ENCODE assay signal across 1 cellular context in the genomic region with DNA sequence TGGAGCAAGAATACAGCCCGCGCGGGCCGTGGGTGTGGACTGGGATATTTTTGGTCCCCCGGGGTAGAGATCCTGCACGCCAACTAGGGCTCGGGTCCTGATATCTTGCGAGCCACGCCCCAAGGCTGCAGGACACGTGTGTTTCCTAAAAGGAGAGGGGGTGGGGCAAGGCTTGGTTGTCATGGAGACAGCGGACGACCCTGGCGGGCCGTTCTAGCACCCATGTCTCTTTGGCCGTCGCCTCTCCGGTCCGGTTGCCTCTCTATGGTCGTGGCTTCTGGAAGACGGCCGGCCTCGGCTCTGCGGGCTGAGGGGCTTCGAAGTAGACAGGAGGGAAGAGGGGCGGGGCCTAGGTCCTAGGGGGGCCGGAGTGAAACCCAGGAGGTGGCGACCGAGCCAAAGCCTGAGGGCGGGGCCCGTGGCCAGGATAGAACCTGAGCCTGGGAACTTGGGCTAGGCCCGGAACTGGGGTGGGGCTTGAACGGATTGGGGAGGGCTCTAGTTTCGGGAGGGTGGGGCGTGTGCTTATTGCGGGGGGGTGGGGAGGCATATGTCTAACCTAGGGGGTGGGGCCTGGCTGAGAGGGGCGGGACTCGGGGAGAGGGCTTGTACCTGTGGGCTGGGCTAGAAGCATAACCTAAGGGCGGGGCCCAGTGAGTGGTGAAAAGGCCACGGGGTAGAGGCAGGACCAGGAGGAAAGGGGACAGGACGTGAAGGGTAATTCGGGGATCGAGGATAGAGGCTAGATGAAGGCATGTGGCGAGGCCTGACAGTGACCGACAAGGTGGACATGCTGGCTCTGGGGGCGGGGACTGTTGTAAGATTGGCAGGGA.
TF ChIP-seq lines count a peak whose summit lies in the region.

No MANE protein-coding gene starts in this region.

TF ChIP-seq in K562, 482 proteins besides CTCF, POLR2A, EP300 and RAD21 (continued from another document and continues in another):
- TF ChIP-seq NR2C1 (IDR thresholded peaks at IDR 0.05) (no peak), NR2C1 (tag; IDR thresholded peaks at IDR 0.05) (peak; percentile 43; the same call in 1 of the 2 replicates), GTF2F1 (IDR thresholded peaks at IDR 0.05; ENCODE audit: low read depth, low read length) (no peak), CHD2 (IDR thresholded peaks at IDR 0.05; ENCODE audit: low read depth, low read length) (peak; percentile 53), NONO (IDR thresholded peaks at IDR 0.05; ENCODE audit: low read depth in 2 of 2, low read length in 1 of 2) (peak in 1 of 2 experiments; percentile 17; a peak in 1 of 4 replicates), BMI1 (IDR thresholded peaks at IDR 0.05; ENCODE audit: low read length) (peak; percentile 87), MAZ (CRISPR knock-in tag; conservative IDR thresholded peaks at IDR 0.05 in 1 of 2, IDR thresholded peaks at IDR 0.05 in 1 of 2) (peak; percentile 55 to 65; a peak in 3 of 4 replicates), CREM (IDR thresholded peaks at IDR 0.05; ENCODE audit: low read depth) (peak; percentile 51), ZC3H11A (IDR thresholded peaks at IDR 0.05; ENCODE audit: low read depth, low read length) (no peak), PYGO2 (tag; IDR thresholded peaks at IDR 0.05) (no peak), PHF20 (IDR thresholded peaks at IDR 0.05; ENCODE audit: partially characterized antibody) (peak; percentile 40), ELF4 (CRISPR knock-in tag; IDR thresholded peaks at IDR 0.05) (peak; percentile 87), ATF1 (CRISPR knock-in tag; IDR thresholded peaks at IDR 0.05) (no peak), ATF1 (tag; IDR thresholded peaks at IDR 0.05) (peak; percentile 48), ZNF696 (CRISPR knock-in tag; conservative IDR thresholded peaks at IDR 0.05) (no peak), DDX20 (tag; IDR thresholded peaks at IDR 0.05; ENCODE audit: low read depth) (no peak), TEAD1 (CRISPR knock-in tag; IDR thresholded peaks at IDR 0.05) (no peak), MBD2 (IDR thresholded peaks at IDR 0.05; ENCODE audit: borderline replicate concordance, low read depth) (peak; percentile 9; the same call in 1 of the 2 replicates), SIN3A (IDR thresholded peaks at IDR 0.05; ENCODE audit: borderline replicate concordance in 2 of 2, control insufficient read depth in 1 of 2, low read depth in 2 of 2, low read length in 2 of 2) (peak; percentile 82 to 96; a peak in 3 of 4 replicates), POLR3A (IDR thresholded peaks at IDR 0.05; ENCODE audit: borderline replicate concordance, extremely low read depth, insufficient read depth, insufficient read length) (no peak), MYC (IDR thresholded peaks at IDR 0.05; ENCODE audit: low read depth, low read length) (peak; percentile 84), MYC (CRISPR knock-in tag; IDR thresholded peaks at IDR 0.05; ENCODE audit: borderline replicate concordance, low read depth) (no peak; the same call in 1 of the 2 replicates), YBX1 (IDR thresholded peaks at IDR 0.05) (no peak), SP1 (CRISPR knock-in tag; IDR thresholded peaks at IDR 0.05) (peak; percentile 84), COPS2 (conservative IDR thresholded peaks at IDR 0.05) (no peak), SUPT5H (IDR thresholded peaks at IDR 0.05) (peak; percentile 54; the same call in 1 of the 2 replicates), TAF7 (tag; IDR thresholded peaks at IDR 0.05) (no peak), RB1 (IDR thresholded peaks at IDR 0.05; ENCODE audit: low read depth) (peak; percentile 57; the same call in 1 of the 2 replicates), FOXJ2 (tag; IDR thresholded peaks at IDR 0.05) (peak; percentile 33; the same call in 1 of the 2 replicates), ZNF586 (CRISPR knock-in tag; conservative IDR thresholded peaks at IDR 0.05) (no peak), CTBP1 (IDR thresholded peaks at IDR 0.05; ENCODE audit: borderline replicate concordance) (peak; percentile 49; the same call in 1 of the 2 replicates), TBL1XR1 (IDR thresholded peaks at IDR 0.05; ENCODE audit: low read length in 2 of 2) (no peak), RBM22 (IDR thresholded peaks at IDR 0.05; ENCODE audit: low read depth, low read length, poor library complexity, severe bottlenecking) (peak; percentile 42), CEBPG (CRISPR knock-in tag; IDR thresholded peaks at IDR 0.05) (no peak), CEBPG (tag; conservative IDR thresholded peaks at IDR 0.05 in 1 of 2, IDR thresholded peaks at IDR 0.05 in 1 of 2) (no peak), ZNF133 (CRISPR knock-in tag; IDR thresholded peaks at IDR 0.05) (no peak)
- TF ChIP-seq, protein P1, sequence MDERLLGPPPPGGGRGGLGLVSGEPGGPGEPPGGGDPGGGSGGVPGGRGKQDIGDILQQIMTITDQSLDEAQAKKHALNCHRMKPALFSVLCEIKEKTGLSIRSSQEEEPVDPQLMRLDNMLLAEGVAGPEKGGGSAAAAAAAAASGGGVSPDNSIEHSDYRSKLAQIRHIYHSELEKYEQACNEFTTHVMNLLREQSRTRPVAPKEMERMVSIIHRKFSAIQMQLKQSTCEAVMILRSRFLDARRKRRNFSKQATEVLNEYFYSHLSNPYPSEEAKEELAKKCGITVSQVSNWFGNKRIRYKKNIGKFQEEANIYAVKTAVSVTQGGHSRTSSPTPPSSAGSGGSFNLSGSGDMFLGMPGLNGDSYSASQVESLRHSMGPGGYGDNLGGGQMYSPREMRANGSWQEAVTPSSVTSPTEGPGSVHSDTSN (CRISPR knock-in tag; IDR thresholded peaks at IDR 0.05; ENCODE audit: low read depth): peak; percentile 61
- TF ChIP-seq, protein P1 (tag; conservative IDR thresholded peaks at IDR 0.05; ENCODE audit: low read depth): peak; percentile 95
- TF ChIP-seq, protein P2, sequence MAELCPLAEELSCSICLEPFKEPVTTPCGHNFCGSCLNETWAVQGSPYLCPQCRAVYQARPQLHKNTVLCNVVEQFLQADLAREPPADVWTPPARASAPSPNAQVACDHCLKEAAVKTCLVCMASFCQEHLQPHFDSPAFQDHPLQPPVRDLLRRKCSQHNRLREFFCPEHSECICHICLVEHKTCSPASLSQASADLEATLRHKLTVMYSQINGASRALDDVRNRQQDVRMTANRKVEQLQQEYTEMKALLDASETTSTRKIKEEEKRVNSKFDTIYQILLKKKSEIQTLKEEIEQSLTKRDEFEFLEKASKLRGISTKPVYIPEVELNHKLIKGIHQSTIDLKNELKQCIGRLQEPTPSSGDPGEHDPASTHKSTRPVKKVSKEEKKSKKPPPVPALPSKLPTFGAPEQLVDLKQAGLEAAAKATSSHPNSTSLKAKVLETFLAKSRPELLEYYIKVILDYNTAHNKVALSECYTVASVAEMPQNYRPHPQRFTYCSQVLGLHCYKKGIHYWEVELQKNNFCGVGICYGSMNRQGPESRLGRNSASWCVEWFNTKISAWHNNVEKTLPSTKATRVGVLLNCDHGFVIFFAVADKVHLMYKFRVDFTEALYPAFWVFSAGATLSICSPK (IDR thresholded peaks at IDR 0.05; ENCODE audit: borderline replicate concordance): 0 out of 2 replicates have a peak, but pooled peaks have one; percentile 24
- TF ChIP-seq, protein P3, sequence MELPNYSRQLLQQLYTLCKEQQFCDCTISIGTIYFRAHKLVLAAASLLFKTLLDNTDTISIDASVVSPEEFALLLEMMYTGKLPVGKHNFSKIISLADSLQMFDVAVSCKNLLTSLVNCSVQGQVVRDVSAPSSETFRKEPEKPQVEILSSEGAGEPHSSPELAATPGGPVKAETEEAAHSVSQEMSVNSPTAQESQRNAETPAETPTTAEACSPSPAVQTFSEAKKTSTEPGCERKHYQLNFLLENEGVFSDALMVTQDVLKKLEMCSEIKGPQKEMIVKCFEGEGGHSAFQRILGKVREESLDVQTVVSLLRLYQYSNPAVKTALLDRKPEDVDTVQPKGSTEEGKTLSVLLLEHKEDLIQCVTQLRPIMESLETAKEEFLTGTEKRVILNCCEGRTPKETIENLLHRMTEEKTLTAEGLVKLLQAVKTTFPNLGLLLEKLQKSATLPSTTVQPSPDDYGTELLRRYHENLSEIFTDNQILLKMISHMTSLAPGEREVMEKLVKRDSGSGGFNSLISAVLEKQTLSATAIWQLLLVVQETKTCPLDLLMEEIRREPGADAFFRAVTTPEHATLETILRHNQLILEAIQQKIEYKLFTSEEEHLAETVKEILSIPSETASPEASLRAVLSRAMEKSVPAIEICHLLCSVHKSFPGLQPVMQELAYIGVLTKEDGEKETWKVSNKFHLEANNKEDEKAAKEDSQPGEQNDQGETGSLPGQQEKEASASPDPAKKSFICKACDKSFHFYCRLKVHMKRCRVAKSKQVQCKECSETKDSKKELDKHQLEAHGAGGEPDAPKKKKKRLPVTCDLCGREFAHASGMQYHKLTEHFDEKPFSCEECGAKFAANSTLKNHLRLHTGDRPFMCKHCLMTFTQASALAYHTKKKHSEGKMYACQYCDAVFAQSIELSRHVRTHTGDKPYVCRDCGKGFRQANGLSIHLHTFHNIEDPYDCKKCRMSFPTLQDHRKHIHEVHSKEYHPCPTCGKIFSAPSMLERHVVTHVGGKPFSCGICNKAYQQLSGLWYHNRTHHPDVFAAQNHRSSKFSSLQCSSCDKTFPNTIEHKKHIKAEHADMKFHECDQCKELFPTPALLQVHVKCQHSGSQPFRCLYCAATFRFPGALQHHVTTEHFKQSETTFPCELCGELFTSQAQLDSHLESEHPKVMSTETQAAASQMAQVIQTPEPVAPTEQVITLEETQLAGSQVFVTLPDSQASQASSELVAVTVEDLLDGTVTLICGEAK (IDR thresholded peaks at IDR 0.05): peak; percentile 36; the same call in 1 of the 2 replicates
- TF ChIP-seq, protein P3 (CRISPR knock-in tag; IDR thresholded peaks at IDR 0.05): no peak
- TF ChIP-seq, protein P4, sequence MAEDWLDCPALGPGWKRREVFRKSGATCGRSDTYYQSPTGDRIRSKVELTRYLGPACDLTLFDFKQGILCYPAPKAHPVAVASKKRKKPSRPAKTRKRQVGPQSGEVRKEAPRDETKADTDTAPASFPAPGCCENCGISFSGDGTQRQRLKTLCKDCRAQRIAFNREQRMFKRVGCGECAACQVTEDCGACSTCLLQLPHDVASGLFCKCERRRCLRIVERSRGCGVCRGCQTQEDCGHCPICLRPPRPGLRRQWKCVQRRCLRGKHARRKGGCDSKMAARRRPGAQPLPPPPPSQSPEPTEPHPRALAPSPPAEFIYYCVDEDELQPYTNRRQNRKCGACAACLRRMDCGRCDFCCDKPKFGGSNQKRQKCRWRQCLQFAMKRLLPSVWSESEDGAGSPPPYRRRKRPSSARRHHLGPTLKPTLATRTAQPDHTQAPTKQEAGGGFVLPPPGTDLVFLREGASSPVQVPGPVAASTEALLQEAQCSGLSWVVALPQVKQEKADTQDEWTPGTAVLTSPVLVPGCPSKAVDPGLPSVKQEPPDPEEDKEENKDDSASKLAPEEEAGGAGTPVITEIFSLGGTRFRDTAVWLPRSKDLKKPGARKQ (CRISPR knock-in tag; IDR thresholded peaks at IDR 0.05): no peak
- TF ChIP-seq, protein P5, sequence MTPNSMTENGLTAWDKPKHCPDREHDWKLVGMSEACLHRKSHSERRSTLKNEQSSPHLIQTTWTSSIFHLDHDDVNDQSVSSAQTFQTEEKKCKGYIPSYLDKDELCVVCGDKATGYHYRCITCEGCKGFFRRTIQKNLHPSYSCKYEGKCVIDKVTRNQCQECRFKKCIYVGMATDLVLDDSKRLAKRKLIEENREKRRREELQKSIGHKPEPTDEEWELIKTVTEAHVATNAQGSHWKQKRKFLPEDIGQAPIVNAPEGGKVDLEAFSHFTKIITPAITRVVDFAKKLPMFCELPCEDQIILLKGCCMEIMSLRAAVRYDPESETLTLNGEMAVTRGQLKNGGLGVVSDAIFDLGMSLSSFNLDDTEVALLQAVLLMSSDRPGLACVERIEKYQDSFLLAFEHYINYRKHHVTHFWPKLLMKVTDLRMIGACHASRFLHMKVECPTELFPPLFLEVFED (CRISPR knock-in tag; conservative IDR thresholded peaks at IDR 0.05): peak; percentile 93
- TF ChIP-seq, protein P6, sequence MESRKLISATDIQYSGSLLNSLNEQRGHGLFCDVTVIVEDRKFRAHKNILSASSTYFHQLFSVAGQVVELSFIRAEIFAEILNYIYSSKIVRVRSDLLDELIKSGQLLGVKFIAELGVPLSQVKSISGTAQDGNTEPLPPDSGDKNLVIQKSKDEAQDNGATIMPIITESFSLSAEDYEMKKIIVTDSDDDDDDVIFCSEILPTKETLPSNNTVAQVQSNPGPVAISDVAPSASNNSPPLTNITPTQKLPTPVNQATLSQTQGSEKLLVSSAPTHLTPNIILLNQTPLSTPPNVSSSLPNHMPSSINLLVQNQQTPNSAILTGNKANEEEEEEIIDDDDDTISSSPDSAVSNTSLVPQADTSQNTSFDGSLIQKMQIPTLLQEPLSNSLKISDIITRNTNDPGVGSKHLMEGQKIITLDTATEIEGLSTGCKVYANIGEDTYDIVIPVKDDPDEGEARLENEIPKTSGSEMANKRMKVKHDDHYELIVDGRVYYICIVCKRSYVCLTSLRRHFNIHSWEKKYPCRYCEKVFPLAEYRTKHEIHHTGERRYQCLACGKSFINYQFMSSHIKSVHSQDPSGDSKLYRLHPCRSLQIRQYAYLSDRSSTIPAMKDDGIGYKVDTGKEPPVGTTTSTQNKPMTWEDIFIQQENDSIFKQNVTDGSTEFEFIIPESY (CRISPR knock-in tag; IDR thresholded peaks at IDR 0.05): 0 out of 2 replicates have a peak, but pooled peaks have one; percentile 8
